ENCODE assay signal across 13 cellular contexts in the genomic region with DNA sequence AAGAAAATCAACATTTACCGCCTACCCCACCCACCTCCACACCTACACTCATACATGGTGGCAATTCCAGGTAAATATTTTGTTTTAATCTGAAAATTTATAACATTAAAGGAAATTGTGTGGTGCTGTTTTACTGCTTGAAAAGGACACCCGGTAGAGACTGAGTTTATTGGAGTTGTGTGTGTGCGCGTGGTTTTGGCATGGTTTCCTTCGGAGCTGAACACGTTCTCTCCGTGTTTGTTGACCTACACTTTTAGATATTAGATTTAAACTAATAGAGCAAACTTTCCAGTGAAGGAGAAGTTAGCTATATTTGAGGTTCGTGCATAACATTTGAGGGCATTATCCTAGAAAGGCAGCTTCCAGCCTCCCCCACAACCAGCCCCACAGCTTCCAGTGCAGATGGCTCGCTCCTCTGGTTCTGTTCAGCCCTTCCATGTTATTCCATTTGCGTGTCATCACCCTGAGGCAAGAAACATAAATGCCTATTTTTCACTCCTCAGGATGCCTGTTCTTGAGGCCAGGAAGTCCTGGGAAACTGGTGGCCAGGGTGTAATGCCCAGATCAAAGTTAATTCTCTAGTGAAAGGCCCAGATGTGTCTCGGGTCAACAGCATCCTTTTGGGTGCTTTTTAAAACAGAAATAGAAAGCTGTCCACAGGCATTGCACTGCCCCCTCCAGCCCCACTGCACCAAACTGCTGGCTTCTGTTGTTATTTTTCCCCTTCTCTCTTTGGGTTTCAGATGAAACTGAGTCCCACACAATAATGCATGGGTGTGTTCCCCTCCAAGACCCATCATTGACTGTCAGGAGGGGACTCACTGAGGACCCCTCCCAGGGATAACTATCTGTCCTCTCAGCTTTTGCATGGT.
A peak's percentile ranks its signal among the peaks of the same experiment; 100 is the strongest.
DNase-seq lines count a peak whose midpoint lies in the region; ATAC-seq and TF ChIP-seq lines count a peak whose summit lies in the region.
"Had no signal": no experiment of that assay in that cellular context is flagged by ENCODE, and none has a peak within 500 bp of the region (broad histone marks: within the 10 kb centered on the region; RNA-seq: fewer than 3 reads in every experiment).

No MANE protein-coding gene starts in this region.

- H3K4me1 Mint-ChIP-seq in glutamatergic neuron (ENCODE audit: low read depth, unreplicated experiment) = peaks cover 23% of the 10 kb centered on the region
- peaks cover 17% of the 10 kb centered on the region for H3K4me1 Mint-ChIP-seq in neural progenitor cell

- no peak overlapping the region for H3K27ac ChIP-seq in neural progenitor cell

- H3K27me3 ChIP-seq in HAP-1 (ENCODE audit: low read depth) = no peaks in the 10 kb centered on the region
- no peaks in the 10 kb centered on the region for H3K27me3 ChIP-seq in neural progenitor cell

- H3K9me3 Mint-ChIP-seq in glutamatergic neuron (ENCODE audit: unreplicated experiment) = peaks cover 2% of the 10 kb centered on the region
- H3K9me3 Mint-ChIP-seq in neural progenitor cell = no peaks in the 10 kb centered on the region
- H3K9me3 Mint-ChIP-seq: activated naive CD8-positive, alpha-beta T cell treated with anti-CD3 and anti-CD28 coated beads for 36 hours; T-cell had no signal

- in situ Hi-C loops in HAP-1 (cut with MboI; ENCODE audit: low sequenced_read_pairs) = no loop called here

- H3K36me3 ChIP-seq in HAP-1 (replicated peaks) (no peaks in the 10 kb centered on the region), neural progenitor cell (no peaks in the 10 kb centered on the region)

- ATAC-seq in GM21367 (IDR thresholded peaks at IDR 0.05; ENCODE audit: unreplicated experiment) = peak; percentile 25
- peak; percentile 32 for ATAC-seq in HG03378 (IDR thresholded peaks at IDR 0.05; ENCODE audit: unreplicated experiment)
- ATAC-seq: T-cell had no signal

- H3K4me1 ChIP-seq in HAP-1 (no peaks in the 10 kb centered on the region), neural progenitor cell (peaks cover 9% of the 10 kb centered on the region)

- H3K27me3 Mint-ChIP-seq in glutamatergic neuron (ENCODE audit: unreplicated experiment) = peaks cover 9% of the 10 kb centered on the region
- peaks cover 5% of the 10 kb centered on the region for H3K27me3 Mint-ChIP-seq in neural progenitor cell (ENCODE audit: insufficient read depth, low read depth)

- peaks cover 5% of the 10 kb centered on the region for H3K36me3 Mint-ChIP-seq in glutamatergic neuron (ENCODE audit: unreplicated experiment)
- peaks cover 13% of the 10 kb centered on the region for H3K36me3 Mint-ChIP-seq in neural progenitor cell
- H3K36me3 Mint-ChIP-seq: T-cell had no signal

- H3K9ac ChIP-seq in neural progenitor cell = no peak overlapping the region

- no peak overlapping the region for H3K4me3 Mint-ChIP-seq in glutamatergic neuron (ENCODE audit: unreplicated experiment)
- H3K4me3 Mint-ChIP-seq in neural progenitor cell = no peak overlapping the region
- H3K4me3 Mint-ChIP-seq: activated naive CD8-positive, alpha-beta T cell treated with anti-CD3 and anti-CD28 coated beads for 36 hours; T-cell had no signal

- no peak overlapping the region for H3K4me2 ChIP-seq in neural progenitor cell

- no peak for TF ChIP-seq CTCF in GM12865 (IDR thresholded peaks at IDR 0.05; ENCODE audit: insufficient read depth, low read depth, low read length, missing control alignments)
- TF ChIP-seq CTCF in glutamatergic neuron (IDR thresholded peaks at IDR 0.05; ENCODE audit: partially characterized antibody, unreplicated experiment) = no peak
- no peak for TF ChIP-seq CTCF in neural progenitor cell (IDR thresholded peaks at IDR 0.05)

- H3K9me3 ChIP-seq in HAP-1 (no peaks in the 10 kb centered on the region), neural progenitor cell (ENCODE audit: low read depth) (no peaks in the 10 kb centered on the region)

- no peaks in the 10 kb centered on the region for H4K20me1 ChIP-seq in neural progenitor cell (ENCODE audit: low read depth)

- DNase-seq in GM12865 (ENCODE audit: low read depth) (peak; percentile 22), glutamatergic neuron (no peak), occipital lobe (lab: John Stamatoyannopoulos, UW) (no peak), NCI-H1092 treated with DMSO at 0.1 percent for 48 hours (lab: John Stamatoyannopoulos, UW) (no peak), HAP-1 (ENCODE audit: low spot score in 2 of 2) (no peak), neural progenitor cell (ENCODE audit: low spot score) (no peak)
- DNase-seq: activated CD4-positive, alpha-beta T cell treated with anti-CD3 and anti-CD28 coated beads, Interleukin-2, amount 50 U/mL, for 1 hour; activated naive CD8-positive, alpha-beta T cell treated with anti-CD3 and anti-CD28 coated beads for 36 hours; cortex of kidney; KG1; T-cell had no signal

- H3K4me3 ChIP-seq in GM12865 (ENCODE audit: low read depth, low read length) (no peak overlapping the region), HAP-1 (no peak overlapping the region), neural progenitor cell (no peak overlapping the region)

- no peak overlapping the region for H2AFZ ChIP-seq in neural progenitor cell (replicated peaks)

- peak overlapping the region; percentile 45 for H3K27ac Mint-ChIP-seq in glutamatergic neuron (ENCODE audit: unreplicated experiment)
- H3K27ac Mint-ChIP-seq in neural progenitor cell = no peak overlapping the region
- H3K27ac Mint-ChIP-seq: T-cell had no signal

- no peaks in the 10 kb centered on the region for H3F3A ChIP-seq in neural progenitor cell (ENCODE audit: low read depth)

- no peaks in the 10 kb centered on the region for H3K79me2 ChIP-seq in neural progenitor cell (ENCODE audit: low read depth)
